In genomic region chr15:31265871-31266711, GRCh38 we compare ENCODE assay signal across 8 cellular contexts.
DNase-seq lines count a peak whose midpoint lies in the region; ATAC-seq and TF ChIP-seq lines count a peak whose summit lies in the region.

No MANE protein-coding gene starts in this region.

- WGBS in esophagus muscularis mucosa, result 88% methylated on average over 17 of the region's 22 CpGs
- WGBS in smooth muscle cell (ENCODE audit: low lambda C conversion rate), result 48% methylated on average over 16 of the region's 22 CpGs

- TF ChIP-seq CTCF in esophagus muscularis mucosa (IDR thresholded peaks at IDR 0.05) (no peak), smooth muscle cell (IDR thresholded peaks at IDR 0.05; ENCODE audit: borderline replicate concordance, insufficient read depth, poor library complexity, severe bottlenecking) (no peak)

- no peak for TF ChIP-seq POLR2A in esophagus muscularis mucosa (IDR thresholded peaks at IDR 0.05; ENCODE audit: low read depth)

- H3K9me3 ChIP-seq in esophagus muscularis mucosa, result no peaks in the 10 kb centered on the region
- H3K9me3 ChIP-seq in smooth muscle cell (replicated peaks; ENCODE audit: low read depth), result no peaks in the 10 kb centered on the region

- no peaks in the 10 kb centered on the region for H3K79me2 ChIP-seq in smooth muscle cell (ENCODE audit: low read depth)

- TF ChIP-seq EP300 in esophagus muscularis mucosa (IDR thresholded peaks at IDR 0.05), result no peak

- H2AFZ ChIP-seq in smooth muscle cell (ENCODE audit: low read depth), result no peak overlapping the region

- H3F3A ChIP-seq in smooth muscle cell (ENCODE audit: low read depth), result no peaks in the 10 kb centered on the region

- no peaks in the 10 kb centered on the region for H3K36me3 ChIP-seq in esophagus muscularis mucosa
- H3K36me3 ChIP-seq in smooth muscle cell (ENCODE audit: low read depth), result no peaks in the 10 kb centered on the region

- intact Hi-C loops in esophagus muscularis mucosa (cut with DNase I), result no loop called here

- H3K4me2 ChIP-seq in smooth muscle cell, result peak overlapping the region; percentile 36

- H3K4me3 ChIP-seq in esophagus muscularis mucosa (no peak overlapping the region), smooth muscle cell (no peak overlapping the region)

- peak; percentile 67 for ATAC-seq in GM21515 (IDR thresholded peaks at IDR 0.05; ENCODE audit: unreplicated experiment)

- no peaks in the 10 kb centered on the region for H4K20me1 ChIP-seq in smooth muscle cell (ENCODE audit: low read depth)

- H3K27ac ChIP-seq in esophagus muscularis mucosa (replicated peaks in 1 of 4) (peak overlapping the region in 1 of 4 donors; percentile 20), smooth muscle cell (ENCODE audit: low read depth) (no peak overlapping the region)

- no peaks in the 10 kb centered on the region for H3K27me3 ChIP-seq in esophagus muscularis mucosa
- H3K27me3 ChIP-seq in smooth muscle cell (ENCODE audit: low read depth), result no peaks in the 10 kb centered on the region

- H3K9ac ChIP-seq in smooth muscle cell (ENCODE audit: low read depth), result no peak overlapping the region

- DNase-seq in GF-D8 (lab: John Stamatoyannopoulos, UW) (peak; percentile 71), KBM-7 (peak; percentile 94), esophagus muscularis mucosa (ENCODE audit: extremely low spot score) (peak; percentile 92), smooth muscle cell (lab: John Stamatoyannopoulos, UW; ENCODE audit: unreplicated experiment) (no peak), putamen (ENCODE audit: low spot score) (no peak), NCI-H1694 (lab: John Stamatoyannopoulos, UW) (no peak)
- peak; percentile 48 to 59 for DNase-seq in activated CD4-positive, alpha-beta T cell treated with anti-CD3 and anti-CD28 coated beads, Interleukin-2, amount 50 U/mL, for 48 hours

- in situ Hi-C loops in KBM-7 (cut with MboI; ENCODE audit: low pct_unique_long_range_greater_than_20kb, low sequenced_read_pairs), result no loop called here

- peaks cover 11 to 33% (median 23%) of the 10 kb centered on the region in 4 donors for H3K4me1 ChIP-seq in esophagus muscularis mucosa
- H3K4me1 ChIP-seq in smooth muscle cell (ENCODE audit: low read depth), result peaks cover 18% of the 10 kb centered on the region

Comparison
In these comparisons a context has a peak if more than half of its experiments do, and no peak if none do; other contexts are left out.
1. DNase-seq: peak in GF-D8 (single experiment), KBM-7 (single experiment), activated CD4-positive, alpha-beta T cell treated with anti-CD3 and anti-CD28 coated beads, Interleukin-2, amount 50 U/mL, for 48 hours (2 of 2) and esophagus muscularis mucosa (single experiment); none in smooth muscle cell (single experiment), putamen (single experiment) and NCI-H1694 (single experiment).